ENCODE assay signal across 16 cellular contexts in genomic region chr12:31481415-31481814, GRCh38.
DNase-seq lines count a peak whose midpoint lies in the region; ATAC-seq, FAIRE-seq and TF ChIP-seq lines count a peak whose summit lies in the region.
"Had no signal": no experiment of that assay in that cellular context is flagged by ENCODE, and none has a peak within 500 bp of the region (broad histone marks: within the 10 kb centered on the region; RNA-seq: fewer than 3 reads in every experiment).

No MANE protein-coding gene starts in this region.

- no peak overlapping the region for H3K9ac ChIP-seq in Karpas-422 (ENCODE audit: low read length)

- peaks cover 6% of the 10 kb centered on the region for H3K36me3 Mint-ChIP-seq in IgD-negative memory B cell
- H3K36me3 Mint-ChIP-seq in memory B cell: peaks cover 36% of the 10 kb centered on the region
- H3K36me3 Mint-ChIP-seq in stimulated activated memory B cell treated with anti-CD40 and anti-IgM and Interleukin-4, amounts not matched to agents 10 μg/mL and 1 μg/mL and 100 μg/mL, for 72 hours: peaks cover 35% of the 10 kb centered on the region
- H3K36me3 Mint-ChIP-seq: CD4-positive, alpha-beta memory T cell had no signal

- H3K4me3 Mint-ChIP-seq in IgD-negative memory B cell (no peak overlapping the region), memory B cell (no peak overlapping the region)
- no peak overlapping the region for H3K4me3 Mint-ChIP-seq in stimulated activated memory B cell treated with anti-CD40 and anti-IgM and Interleukin-4, amounts not matched to agents 10 μg/mL and 1 μg/mL and 100 μg/mL, for 72 hours

- H3K27me3 ChIP-seq in Karpas-422 (ENCODE audit: low read length): no peaks in the 10 kb centered on the region
- H3K27me3 ChIP-seq: BE2C had no signal

- no peaks in the 10 kb centered on the region for H3K9me3 ChIP-seq in Karpas-422 (ENCODE audit: low read length)
- H3K9me3 ChIP-seq: BE2C had no signal

- no peak overlapping the region for H3K27ac ChIP-seq in Karpas-422 (ENCODE audit: low read length)
- H3K27ac ChIP-seq: C4-2B had no signal

- H3K27ac Mint-ChIP-seq in IgD-negative memory B cell (peak overlapping the region; percentile 2 to 31 (median 20)), memory B cell (peak overlapping the region; percentile 72)
- no peak overlapping the region for H3K27ac Mint-ChIP-seq in stimulated activated memory B cell treated with anti-CD40 and anti-IgM and Interleukin-4, amounts not matched to agents 10 μg/mL and 1 μg/mL and 100 μg/mL, for 72 hours
- H3K27ac Mint-ChIP-seq: CD4-positive, alpha-beta memory T cell had no signal

- H3K9me3 Mint-ChIP-seq in IgD-negative memory B cell (no peaks in the 10 kb centered on the region), memory B cell (peaks cover 2% of the 10 kb centered on the region)
- no peaks in the 10 kb centered on the region for H3K9me3 Mint-ChIP-seq in stimulated activated memory B cell treated with anti-CD40 and anti-IgM and Interleukin-4, amounts not matched to agents 10 μg/mL and 1 μg/mL and 100 μg/mL, for 72 hours

- no peak overlapping the region for H2AFZ ChIP-seq in Karpas-422 (ENCODE audit: low read length)

- H3K36me3 ChIP-seq in Karpas-422 (ENCODE audit: insufficient read depth, low read length): no peaks in the 10 kb centered on the region

- no peak overlapping the region for H3K4me2 ChIP-seq in Karpas-422 (ENCODE audit: low read depth, low read length, poor library complexity, severe bottlenecking)

- TF ChIP-seq POLR2A in GM12891 (IDR thresholded peaks at IDR 0.05; ENCODE audit: low read depth, low read length): no peak

- no peak overlapping the region for H3K4me3 ChIP-seq in Karpas-422 (ENCODE audit: low read length)

- H3K4me1 Mint-ChIP-seq in IgD-negative memory B cell: peaks cover 35 to 63% (median 49%) of the 10 kb centered on the region in 3 donors
- peaks cover 37% of the 10 kb centered on the region for H3K4me1 Mint-ChIP-seq in memory B cell
- peaks cover 55% of the 10 kb centered on the region for H3K4me1 Mint-ChIP-seq in stimulated activated memory B cell treated with anti-CD40 and anti-IgM and Interleukin-4, amounts not matched to agents 10 μg/mL and 1 μg/mL and 100 μg/mL, for 72 hours

- no peak for FAIRE-seq in GM12891 (lab: Jason Lieb, UNC)
- FAIRE-seq: A204.1, H1 had no signal

- no peaks in the 10 kb centered on the region for H4K20me1 ChIP-seq in Karpas-422 (ENCODE audit: insufficient read depth, low read depth, low read length)

- ATAC-seq in memory B cell (ENCODE audit: low read depth) (no peak), HG02759 (IDR thresholded peaks at IDR 0.05; ENCODE audit: unreplicated experiment) (no peak)
- peak; percentile 45 for ATAC-seq in stimulated activated memory B cell treated with anti-CD40 and anti-IgM and Interleukin-4, amounts not matched to agents 10 μg/mL and 1 μg/mL and 100 μg/mL, for 72 hours

- no peaks in the 10 kb centered on the region for H3K27me3 Mint-ChIP-seq in IgD-negative memory B cell
- H3K27me3 Mint-ChIP-seq in memory B cell: no peaks in the 10 kb centered on the region
- no peaks in the 10 kb centered on the region for H3K27me3 Mint-ChIP-seq in stimulated activated memory B cell treated with anti-CD40 and anti-IgM and Interleukin-4, amounts not matched to agents 10 μg/mL and 1 μg/mL and 100 μg/mL, for 72 hours

- no peak for DNase-seq in GM12891 (ENCODE audit: insufficient read length, low spot score)
- no peak for DNase-seq in memory B cell (ENCODE audit: low spot score in 2 of 2)
- no peak for DNase-seq in Karpas-422
- DNase-seq in COR-L47 (lab: John Stamatoyannopoulos, UW): no peak
- DNase-seq: BE2C; CD4-positive, alpha-beta memory T cell; DND-41; GF-D8; HCEC 1CT; KBM-7 had no signal

- peaks cover 10% of the 10 kb centered on the region for H3K4me1 ChIP-seq in Karpas-422 (ENCODE audit: low read length)
- H3K4me1 ChIP-seq: BE2C had no signal

- no peaks in the 10 kb centered on the region for H3K79me2 ChIP-seq in Karpas-422 (ENCODE audit: low read length)

- H3K9me2 ChIP-seq in Karpas-422 (replicated peaks; ENCODE audit: insufficient read depth, low read length): no peaks in the 10 kb centered on the region

TF ChIP-seq in GM12891, 5 proteins besides CTCF, POLR2A, EP300 and RAD21:
- TF ChIP-seq POLR2AphosphoS5 (IDR thresholded peaks at IDR 0.05; ENCODE audit: low read depth, low read length) (no peak), SPI1 (IDR thresholded peaks at IDR 0.05; ENCODE audit: low read depth, low read length) (peak; percentile 59)
